8 cellular contexts compared by ENCODE assay signal in genomic region chr12:109995703-109996482, GRCh38.
DNase-seq lines count a peak whose midpoint lies in the region; ATAC-seq lines count a peak whose summit lies in the region.

Gene GIT2 (minus strand): TSS chr12:109996368. CDS start chr12:109996224, 144 bp downstream.

- DNase-seq in Ammon's horn (ENCODE audit: low spot score) (peak; percentile 97), NCI-H526 (lab: John Stamatoyannopoulos, UW) (peak; percentile 87 to 96), kidney tubule cell (ENCODE audit: low spot score) (peak; percentile 93)
- peak; percentile 97 for DNase-seq in activated CD4-positive, alpha-beta T cell treated with anti-CD3 and anti-CD28 coated beads for 48 hours
- DNase-seq in stimulated activated CD4-positive, alpha-beta T cell treated with anti-CD3 and anti-CD28 coated beads, Interleukin-1b, Interleukin-23, amount 100 ng/mL, for 1 hour (ENCODE audit: low read depth in 2 of 2): peak; percentile 73 to 90

- H3K27ac ChIP-seq in cingulate gyrus (ENCODE audit: low read depth, low read length): peak within 1 kb of the TSS; percentile 80

- peak; percentile 58 for ATAC-seq in GM19324 (IDR thresholded peaks at IDR 0.05; ENCODE audit: low FRiP score, unreplicated experiment)
- peak; percentile 58 for ATAC-seq in HG03460 (IDR thresholded peaks at IDR 0.05; ENCODE audit: unreplicated experiment)

Comparison
In these comparisons a context has a peak if more than half of its experiments do, and no peak if none do; other contexts are left out.
1. Peak in every context shown above with its lines: DNase-seq, ATAC-seq and H3K27ac ChIP-seq.